In genomic region chr18:9103488-9103887, GRCh38 we compare ENCODE assay signal across 1 cellular context.
TF ChIP-seq lines count a peak whose summit lies in the region.

No MANE protein-coding gene starts in this region.

TF ChIP-seq in H1, 55 proteins besides CTCF, POLR2A, EP300 and RAD21 (continued from another document):
- TF ChIP-seq GABPA (IDR thresholded peaks at IDR 0.05; ENCODE audit: borderline replicate concordance, insufficient read depth, low read length) (no peak), PHF8 (conservative IDR thresholded peaks at IDR 0.05; ENCODE audit: low read depth, low read length) (no peak), POU5F1 (IDR thresholded peaks at IDR 0.05; ENCODE audit: low read depth, low read length) (no peak)
